ENCODE assay signal across 15 cellular contexts in the genomic region with DNA sequence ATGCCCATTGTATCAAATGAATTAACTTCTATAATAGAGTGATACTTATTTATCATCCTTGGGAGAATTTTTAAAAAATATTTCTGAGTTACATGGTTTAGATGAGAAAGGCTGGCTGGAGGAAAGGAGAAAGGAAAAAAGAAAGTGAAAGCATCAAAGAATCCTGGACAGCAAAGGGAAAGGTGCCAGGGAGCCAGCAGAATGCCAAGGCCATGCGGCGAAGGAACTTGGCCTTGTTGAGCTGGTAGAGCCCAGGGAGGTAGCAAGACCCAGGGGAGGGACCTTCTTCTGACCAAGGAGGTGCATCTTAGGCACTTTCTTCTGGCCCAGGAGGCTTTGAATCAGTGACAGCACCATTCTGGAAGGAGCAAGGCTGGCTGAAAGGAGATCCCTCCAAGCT.
"Had no signal": no experiment of that assay in that cellular context is flagged by ENCODE, and none has a peak within 500 bp of the region (broad histone marks: within the 10 kb centered on the region; RNA-seq: fewer than 3 reads in every experiment).

No MANE protein-coding gene starts in this region.

- H3K9me3 ChIP-seq: colonic mucosa, sigmoid colon, tibial nerve, vagina had no signal

- H3K4me3 ChIP-seq: colonic mucosa, lung, sigmoid colon, spleen, tibial nerve, vagina had no signal

- H3K27me3 ChIP-seq: colonic mucosa, sigmoid colon, spleen, tibial nerve, vagina had no signal

- H3K36me3 ChIP-seq: colonic mucosa, sigmoid colon, spleen, tibial nerve, vagina had no signal

- ATAC-seq: activated CD4-positive, CD25-positive, alpha-beta regulatory T cell treated with anti-CD3 and anti-CD28 coated beads, Interleukin-2, amount 50 U/mL, for 24 hours; activated CD8-positive, alpha-beta T cell treated with anti-CD3 and anti-CD28 coated beads, Interleukin-2, amount 10 ng/mL, durations not matched to agents 7 days and 5 days; left cardiac atrium; stimulated activated naive B cell treated with anti-CD40 and anti-IgM and Interleukin-4, amounts not matched to agents 10 μg/mL and 1 μg/mL and 100 μg/mL, for 72 hours had no signal

- DNase-seq: activated CD4-positive, alpha-beta T cell treated with anti-CD3 and anti-CD28 coated beads, Interleukin-2, amount 10 ng/mL, durations not matched to agents 7 days and 5 days; activated CD8-positive, alpha-beta T cell treated with anti-CD3 and anti-CD28 coated beads, Interleukin-2, amount 10 ng/mL, durations not matched to agents 7 days and 5 days; activated naive CD4-positive, alpha-beta T cell treated with anti-CD3 and anti-CD28 coated beads for 36 hours; activated T-cell treated with anti-CD3 and anti-CD28 coated beads, Interleukin-2, amount 50 U/mL, for 24 hours; colonic mucosa; immature natural killer cell; left cardiac atrium; naive B cell; sigmoid colon; spleen; stimulated activated naive B cell treated with anti-CD40 and anti-IgM and Interleukin-4, amounts not matched to agents 10 μg/mL and 1 μg/mL and 100 μg/mL, for 72 hours had no signal

- H3K27ac ChIP-seq: colonic mucosa, sigmoid colon, tibial nerve, vagina had no signal

- H3K4me1 ChIP-seq: colonic mucosa, spleen, tibial nerve, vagina had no signal
